Comparison of ENCODE assay signal across 8 cellular contexts in the genomic region with DNA sequence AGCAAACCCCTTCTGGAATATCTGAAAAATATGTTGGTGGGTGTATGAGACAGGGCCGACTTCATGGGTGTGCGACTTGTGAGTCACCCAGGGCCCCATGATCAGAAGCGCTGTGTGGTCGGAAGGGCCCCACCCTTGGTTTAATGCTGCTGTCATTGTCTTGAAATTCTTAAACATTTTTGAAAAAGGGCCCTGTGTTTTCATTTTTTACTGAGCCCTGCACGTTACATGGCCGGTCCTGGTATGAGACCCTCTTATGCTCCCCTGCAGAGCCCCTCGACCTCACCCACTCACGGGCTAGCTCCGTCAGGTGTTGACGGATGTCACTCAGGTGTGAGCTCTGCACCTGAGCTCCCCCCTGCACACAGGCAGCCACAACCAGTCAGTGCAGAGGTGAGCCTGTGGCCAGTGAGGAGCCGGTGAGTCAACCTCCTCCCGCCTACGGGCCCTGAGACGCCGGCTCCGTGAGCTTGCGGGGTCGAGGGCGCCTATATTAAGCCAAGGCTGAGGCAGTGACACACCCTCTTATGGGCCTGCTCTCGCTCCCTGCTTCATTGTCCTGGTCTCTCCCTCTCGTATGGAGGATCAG. TPM values are rescaled to one million over a fixed set of nuclear protein-coding genes. Genes with fewer than 3 reads are reported as not detected.
DNase-seq lines count a peak whose midpoint lies in the region; ATAC-seq, FAIRE-seq and TF ChIP-seq lines count a peak whose summit lies in the region.

No MANE protein-coding gene starts in this region.

- H3K4me1 ChIP-seq in spleen, result peaks cover 0 to 43% (median 23%) of the 10 kb centered on the region in 6 donors
- H3K4me1 ChIP-seq in kidney (ENCODE audit: control insufficient read depth in 1 of 2, insufficient read depth in 1 of 2, low read depth in 1 of 2, low read length in 2 of 2), result peaks cover 0 to 5% of the 10 kb centered on the region in 2 donors

- H3K36me3 ChIP-seq in spleen (no peaks in the 10 kb centered on the region), kidney (ENCODE audit: control insufficient read depth in 1 of 2, insufficient read depth in 2 of 2, low read length in 2 of 2) (no peaks in the 10 kb centered on the region)

- H3K27me3 ChIP-seq in spleen (replicated peaks in 1 of 7), result no peaks in the 10 kb centered on the region

- H3K4me3 ChIP-seq in spleen, result no peak overlapping the region
- H3K4me3 ChIP-seq in kidney (ENCODE audit: low read length in 2 of 2), result no peak overlapping the region

- peaks cover 2% of the 10 kb centered on the region for H3K36me3 Mint-ChIP-seq in central memory CD8-positive, alpha-beta T cell (ENCODE audit: insufficient read depth)

- H3K27ac ChIP-seq in spleen, result peak overlapping the region in 5 of 8 donors; percentile 17 to 66 (median 55)
- H3K27ac ChIP-seq in kidney (ENCODE audit: low read depth in 2 of 2, low read length in 2 of 2), result no peak overlapping the region

- intact Hi-C loops in spleen (cut with DNase I; ENCODE audit: low total_unique reads), result no loop called here
- intact Hi-C loops in kidney (cut with DNase I), result no loop called here

- peak; percentile 59 for FAIRE-seq in GM12891 (lab: Jason Lieb, UNC)
- no peak for FAIRE-seq in kidney (lab: Jason Lieb, UNC)

- DNase-seq in GM12891 (ENCODE audit: insufficient read length, low spot score), result no peak
- DNase-seq in central memory CD8-positive, alpha-beta T cell (ENCODE audit: low spot score in 2 of 2), result peak; percentile 44 to 63
- no peak for DNase-seq in spleen
- DNase-seq in kidney, result no peak
- no peak for DNase-seq in COLO668 (lab: John Stamatoyannopoulos, UW; ENCODE audit: unreplicated experiment)
- no peak for DNase-seq in NCI-H82 (lab: John Stamatoyannopoulos, UW)

- peak overlapping the region; percentile 95 for H3K27ac Mint-ChIP-seq in central memory CD8-positive, alpha-beta T cell (ENCODE audit: low read depth)

- no peaks in the 10 kb centered on the region for H3K9me3 Mint-ChIP-seq in central memory CD8-positive, alpha-beta T cell

- peak; percentile 93 to 94 for ATAC-seq in activated CD4-positive, CD25-positive, alpha-beta regulatory T cell treated with anti-CD3 and anti-CD28 coated beads, Interleukin-2, amount 50 U/mL, for 24 hours
- peak; percentile 95 for ATAC-seq in central memory CD8-positive, alpha-beta T cell (replicated peaks; ENCODE audit: extremely low read depth, poor library complexity, severe bottlenecking)
- no peak for ATAC-seq in HG03432 (IDR thresholded peaks at IDR 0.05; ENCODE audit: unreplicated experiment)

- H3K9me3 ChIP-seq in spleen (no peaks in the 10 kb centered on the region), kidney (ENCODE audit: control insufficient read depth in 1 of 2, low read length in 2 of 2) (no peaks in the 10 kb centered on the region)

- no peak for TF ChIP-seq POLR2A in GM12891 (IDR thresholded peaks at IDR 0.05; ENCODE audit: low read depth, low read length)
- no peak for TF ChIP-seq POLR2A in spleen (IDR thresholded peaks at IDR 0.05)

- H3K27me3 Mint-ChIP-seq in central memory CD8-positive, alpha-beta T cell, result no peaks in the 10 kb centered on the region

- TF ChIP-seq CTCF in spleen (IDR thresholded peaks at IDR 0.05 in 8 of 11, conservative IDR thresholded peaks at IDR 0.05 in 3 of 11), result no peak
- no peak for TF ChIP-seq CTCF in kidney (IDR thresholded peaks at IDR 0.05; ENCODE audit: borderline replicate concordance, extremely low read depth, insufficient read depth)

- 47 to 63% (median 60%) methylated on average over 20 to 21 of the region's 21 CpGs for WGBS in spleen, 5 donors

- H3K4me1 Mint-ChIP-seq in central memory CD8-positive, alpha-beta T cell, result peaks cover 21% of the 10 kb centered on the region

- H3K4me3 Mint-ChIP-seq in central memory CD8-positive, alpha-beta T cell, result peak overlapping the region; percentile 64

- H3K9ac ChIP-seq in kidney (ENCODE audit: low read length in 2 of 2), result no peak overlapping the region

TF ChIP-seq in GM12891, 5 proteins besides CTCF, POLR2A, EP300 and RAD21:
- TF ChIP-seq TAF1 (IDR thresholded peaks at IDR 0.05; ENCODE audit: low read depth, low read length) (no peak), POLR2AphosphoS5 (IDR thresholded peaks at IDR 0.05; ENCODE audit: low read depth, low read length) (no peak), SPI1 (IDR thresholded peaks at IDR 0.05; ENCODE audit: low read depth, low read length) (no peak), POU2F2 (IDR thresholded peaks at IDR 0.05; ENCODE audit: low read depth, low read length) (no peak), PAX5 (IDR thresholded peaks at IDR 0.05; ENCODE audit: insufficient read depth, low read length, severe bottlenecking) (no peak)

RNA-seq across cellular contexts. Expression of a gene that starts 27.7 kb away (rescaled TPM):
- polyA plus RNA-seq in GM12891 (2012; ENCODE audit: low read depth, missing spikeins), result 138 TPM
- total RNA-seq in spleen (100 to 1,000 TPM in 1 of 7 donors, 10 to 100 TPM in 6; 57.4 to 114 (median 77.4) TPM), kidney (88.5 TPM)
- polyA plus RNA-seq in spleen (10 to 100 TPM; 40.6 to 76.9 (median 43.3) TPM), kidney (ENCODE audit: insufficient read depth, low read depth, low replicate concordance) (149 TPM)

RNA-seq across cellular contexts. Expression of a gene that starts 46.9 kb away (rescaled TPM):
- polyA plus RNA-seq in GM12891 (2012; ENCODE audit: low read depth, missing spikeins), result 43.5 TPM
- total RNA-seq in spleen (10 to 100 TPM; 15.5 to 26.0 (median 21.6) TPM), kidney (27.6 TPM)
- polyA plus RNA-seq in spleen (10 to 100 TPM in 1 of 3 donors, 1 to 10 TPM in 2; 4.9 to 21.7 (median 8.9) TPM), kidney (ENCODE audit: insufficient read depth, low read depth, low replicate concordance) (9.0 TPM)

Comparison
In these comparisons a context has a peak if more than half of its experiments do, and no peak if none do; other contexts are left out.
1. DNase-seq: peak in central memory CD8-positive, alpha-beta T cell (2 of 2); none in GM12891 (single experiment), spleen (single experiment), kidney (single experiment), COLO668 (single experiment) and NCI-H82 (single experiment).
2. H3K27ac ChIP-seq: peak in spleen (5 of 8); none in kidney (0 of 2).